19 cellular contexts compared by ENCODE assay signal in the genomic region with DNA sequence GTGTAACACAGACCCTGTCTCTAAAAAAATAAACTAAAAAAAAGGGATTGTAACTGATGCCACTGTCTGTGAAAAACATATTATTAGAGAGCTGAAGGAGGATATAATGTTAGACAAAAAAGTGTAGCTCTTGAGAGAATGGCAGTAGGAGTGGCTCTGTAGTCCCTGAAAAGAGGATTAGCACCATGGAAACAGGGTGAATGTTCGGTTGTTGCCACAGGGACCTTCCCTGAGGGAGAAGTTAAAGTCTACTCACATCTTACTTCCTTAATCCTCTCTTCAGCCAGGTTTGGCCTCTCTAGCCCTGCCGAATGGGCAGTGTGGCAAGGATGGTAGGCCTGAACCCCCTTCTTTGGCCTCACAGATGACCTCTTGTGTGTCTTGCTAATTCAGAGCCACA. TPM values are rescaled to one million over a fixed set of nuclear protein-coding genes. Genes with fewer than 3 reads are reported as not detected.
DNase-seq lines count a peak whose midpoint lies in the region; ATAC-seq, FAIRE-seq and TF ChIP-seq lines count a peak whose summit lies in the region.
"Had no signal": no experiment of that assay in that cellular context is flagged by ENCODE, and none has a peak within 500 bp of the region (broad histone marks: within the 10 kb centered on the region; RNA-seq: fewer than 3 reads in every experiment).

No MANE protein-coding gene starts in this region.

- no peak for ATAC-seq in activated naive CD8-positive, alpha-beta T cell treated with anti-CD3 and anti-CD28 coated beads, Interleukin-2, amount 50 U/mL, for 24 hours
- ATAC-seq in GM19035 (IDR thresholded peaks at IDR 0.05; ENCODE audit: unreplicated experiment) = no peak
- ATAC-seq: GM23338, WTC11 had no signal

- H3K4me1 ChIP-seq in neutrophil (ENCODE audit: control insufficient read depth in 1 of 2, insufficient read depth in 1 of 2, low read depth in 1 of 2, low read length in 1 of 2) = no peaks in the 10 kb centered on the region
- H3K4me1 ChIP-seq: adrenal gland, BE2C, suprapubic skin had no signal

- H3K9me3 Mint-ChIP-seq in activated naive CD8-positive, alpha-beta T cell treated with anti-CD3 and anti-CD28 coated beads, Interleukin-2, amount 50 U/mL, for 24 hours = no peaks in the 10 kb centered on the region
- no peaks in the 10 kb centered on the region for H3K9me3 Mint-ChIP-seq in progenitor cell of endocrine pancreas (ENCODE audit: low read depth)
- H3K9me3 Mint-ChIP-seq: activated CD4-positive, alpha-beta memory T cell treated with anti-CD3 and anti-CD28 coated beads, Interleukin-2, amount 10 ng/mL, durations not matched to agents 7 days and 5 days; GM23338; WTC11 had no signal

- H3K4me1 Mint-ChIP-seq in activated naive CD8-positive, alpha-beta T cell treated with anti-CD3 and anti-CD28 coated beads, Interleukin-2, amount 50 U/mL, for 24 hours = no peaks in the 10 kb centered on the region
- no peaks in the 10 kb centered on the region for H3K4me1 Mint-ChIP-seq in progenitor cell of endocrine pancreas (ENCODE audit: low read depth)
- H3K4me1 Mint-ChIP-seq: activated CD4-positive, alpha-beta memory T cell treated with anti-CD3 and anti-CD28 coated beads, Interleukin-2, amount 10 ng/mL, durations not matched to agents 7 days and 5 days had no signal

- no peak overlapping the region for H3K4me3 ChIP-seq in neutrophil (ENCODE audit: low read depth in 1 of 2, low read length in 1 of 2)
- H3K4me3 ChIP-seq: adrenal gland, GM23338, smooth muscle cell, suprapubic skin had no signal

- H3K9me3 ChIP-seq in neutrophil = no peaks in the 10 kb centered on the region
- H3K9me3 ChIP-seq: adrenal gland, BE2C, suprapubic skin had no signal

- no peak overlapping the region for H3K4me3 Mint-ChIP-seq in activated naive CD8-positive, alpha-beta T cell treated with anti-CD3 and anti-CD28 coated beads, Interleukin-2, amount 50 U/mL, for 24 hours
- no peak overlapping the region for H3K4me3 Mint-ChIP-seq in progenitor cell of endocrine pancreas (ENCODE audit: low read depth)
- H3K4me3 Mint-ChIP-seq: activated CD4-positive, alpha-beta memory T cell treated with anti-CD3 and anti-CD28 coated beads, Interleukin-2, amount 10 ng/mL, durations not matched to agents 7 days and 5 days; GM23338; WTC11 had no signal

- FAIRE-seq in frontal cortex (lab: Jason Lieb, UNC) = no peak

- no peaks in the 10 kb centered on the region for H3K27me3 ChIP-seq in neutrophil
- H3K27me3 ChIP-seq: adrenal gland, BE2C, suprapubic skin had no signal

- H3K27me3 Mint-ChIP-seq in activated naive CD8-positive, alpha-beta T cell treated with anti-CD3 and anti-CD28 coated beads, Interleukin-2, amount 50 U/mL, for 24 hours = no peaks in the 10 kb centered on the region
- H3K27me3 Mint-ChIP-seq in progenitor cell of endocrine pancreas = no peaks in the 10 kb centered on the region
- H3K27me3 Mint-ChIP-seq: activated CD4-positive, alpha-beta memory T cell treated with anti-CD3 and anti-CD28 coated beads, Interleukin-2, amount 10 ng/mL, durations not matched to agents 7 days and 5 days had no signal

- TF ChIP-seq CTCF in neutrophil (IDR thresholded peaks at IDR 0.05) = no peak
- no peak for TF ChIP-seq CTCF in progenitor cell of endocrine pancreas (IDR thresholded peaks at IDR 0.05; ENCODE audit: unreplicated experiment)

- peaks cover 18% of the 10 kb centered on the region for H3K36me3 Mint-ChIP-seq in activated naive CD8-positive, alpha-beta T cell treated with anti-CD3 and anti-CD28 coated beads, Interleukin-2, amount 50 U/mL, for 24 hours (ENCODE audit: low read depth)
- peaks cover 6% of the 10 kb centered on the region for H3K36me3 Mint-ChIP-seq in progenitor cell of endocrine pancreas (ENCODE audit: insufficient read depth)

- DNase-seq in DMS79 (lab: John Stamatoyannopoulos, UW) = peak; percentile 0
- DNase-seq in DMS79 treated with DMSO at 0.1 percent for 48 hours (lab: John Stamatoyannopoulos, UW) = no peak
- peak; percentile 35 for DNase-seq in NCI-H2227 (lab: John Stamatoyannopoulos, UW; ENCODE audit: unreplicated experiment)
- no peak for DNase-seq in activated naive CD8-positive, alpha-beta T cell treated with anti-CD3 and anti-CD28 coated beads, Interleukin-2, amount 50 U/mL, for 24 hours
- DNase-seq in frontal cortex (ENCODE audit: low spot score in 2 of 2) = no peak
- DNase-seq in progenitor cell of endocrine pancreas (ENCODE audit: low spot score, unreplicated experiment) = no peak
- DNase-seq: activated CD4-positive, alpha-beta memory T cell treated with anti-CD3 and anti-CD28 coated beads, Interleukin-2, amount 10 ng/mL, durations not matched to agents 7 days and 5 days; adrenal gland; BE2C; effector CD8-positive, alpha-beta T cell; NCI-H1694 treated with DMSO at 0.1 percent for 48 hours; stimulated activated CD4-positive, alpha-beta T cell treated with anti-CD3 and anti-CD28 coated beads, Interleukin-4, amount 100 ng/mL, for 24 hours had no signal

- H3K36me3 ChIP-seq in neutrophil = peaks cover 77% of the 10 kb centered on the region

- H3K27ac Mint-ChIP-seq in activated naive CD8-positive, alpha-beta T cell treated with anti-CD3 and anti-CD28 coated beads, Interleukin-2, amount 50 U/mL, for 24 hours = peak overlapping the region; percentile 49
- H3K27ac Mint-ChIP-seq in progenitor cell of endocrine pancreas = no peak overlapping the region
- H3K27ac Mint-ChIP-seq: activated CD4-positive, alpha-beta memory T cell treated with anti-CD3 and anti-CD28 coated beads, Interleukin-2, amount 10 ng/mL, durations not matched to agents 7 days and 5 days; GM23338; WTC11 had no signal

- H3K27ac ChIP-seq in neutrophil = peak overlapping the region; percentile 41
- H3K27ac ChIP-seq: 22Rv1, suprapubic skin had no signal

RNA-seq across cellular contexts. Expression of a gene that starts 12.1 kb away (rescaled TPM):
- total RNA-seq in frontal cortex (33.8 TPM), progenitor cell of endocrine pancreas (73.5 and 73.8 TPM in 2 replicates)

RNA-seq across cellular contexts. Expression of a gene that starts 26.1 kb away (rescaled TPM):
- total RNA-seq in frontal cortex (1.6 TPM), progenitor cell of endocrine pancreas (3.6 and 4.0 TPM in 2 replicates)

Comparison
In these comparisons a context has a peak if more than half of its experiments do, and no peak if none do; other contexts are left out.
1. DNase-seq: peak in DMS79 (single experiment) and NCI-H2227 (single experiment); none in DMS79 treated with DMSO at 0.1 percent for 48 hours (single experiment), activated naive CD8-positive, alpha-beta T cell treated with anti-CD3 and anti-CD28 coated beads, Interleukin-2, amount 50 U/mL, for 24 hours (single experiment), frontal cortex (0 of 2) and progenitor cell of endocrine pancreas (single experiment).